24 cellular contexts compared by ENCODE assay signal in the genomic region with DNA sequence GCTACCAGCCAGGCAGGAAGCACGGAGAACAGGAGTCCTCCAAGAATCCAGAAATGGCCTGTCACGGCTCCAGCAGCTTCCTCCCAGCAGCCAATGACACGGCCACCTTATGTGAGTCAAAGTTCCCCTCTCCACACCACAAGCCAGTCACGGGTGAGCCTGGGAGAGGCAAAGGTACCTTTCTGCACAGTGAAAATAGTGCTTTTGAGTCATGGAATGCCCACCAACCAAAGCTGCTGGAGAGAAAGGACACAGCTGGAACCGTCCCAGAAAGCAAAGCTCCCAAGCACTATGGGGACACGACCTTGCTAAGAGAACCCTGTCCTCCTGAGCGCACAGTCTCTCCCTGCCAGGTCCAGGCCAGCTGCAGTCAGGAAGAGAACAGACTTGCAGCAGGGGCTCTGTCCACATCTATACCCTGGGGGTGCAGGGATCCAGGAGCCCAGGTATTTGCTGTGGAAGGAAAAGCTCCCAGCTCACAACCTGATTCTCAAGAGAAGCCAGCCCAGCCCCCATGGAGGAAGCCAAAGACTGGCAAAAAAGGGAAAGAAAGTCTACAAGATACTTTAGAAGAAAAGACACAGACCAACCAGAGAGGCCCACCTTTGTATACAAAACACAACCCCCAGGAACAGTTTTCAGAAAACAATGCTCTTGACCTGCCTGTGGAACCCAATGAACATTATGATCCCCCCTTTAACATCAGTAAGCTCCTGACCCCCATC. TPM values are rescaled to one million over a fixed set of nuclear protein-coding genes. Genes with fewer than 3 reads are reported as not detected.
"Had no signal": no experiment of that assay in that cellular context is flagged by ENCODE, and none has a peak within 500 bp of the region (broad histone marks: within the 10 kb centered on the region; RNA-seq: fewer than 3 reads in every experiment).

No MANE protein-coding gene starts in this region.

- H3K9me3 Mint-ChIP-seq: activated B cell treated with CpG ODN at 0.5 μM for 24 hours; activated CD4-positive, alpha-beta memory T cell treated with anti-CD3 and anti-CD28 coated beads, Interleukin-2, amount 10 ng/mL, durations not matched to agents 7 days and 5 days; activated naive CD8-positive, alpha-beta T cell treated with anti-CD3 and anti-CD28 coated beads, Interleukin-2, amount 10 ng/mL, durations not matched to agents 7 days and 5 days; activated T-helper 1 cell treated with anti-CD3 and anti-CD28 coated beads, Interleukin-12 subunit alpha, Interleukin-12 subunit beta, Interleukin-2, Interleukin-4 antibody, amounts not matched to agents 30 ng/mL and 10 ng/mL and 1 ng/mL, durations not matched to agents 14 hours and 24 hours and 36 hours; effector memory CD8-positive, alpha-beta T cell; neural crest cell; stimulated activated effector memory CD8-positive, alpha-beta T cell treated with anti-CD3 and anti-CD28 coated beads, Interleukin-12 subunit alpha, Interleukin-12 subunit beta, amount 100 ng/mL, for 72 hours; T-cell had no signal

- H3K4me1 ChIP-seq: right lobe of liver had no signal

- H3K27ac ChIP-seq: cardiac muscle cell, right lobe of liver, thoracic aorta had no signal

- H3K4me3 Mint-ChIP-seq: activated B cell treated with CpG ODN at 0.5 μM for 24 hours; activated CD4-positive, alpha-beta memory T cell treated with anti-CD3 and anti-CD28 coated beads, Interleukin-2, amount 10 ng/mL, durations not matched to agents 7 days and 5 days; activated naive CD8-positive, alpha-beta T cell treated with anti-CD3 and anti-CD28 coated beads, Interleukin-2, amount 10 ng/mL, durations not matched to agents 7 days and 5 days; activated T-helper 1 cell treated with anti-CD3 and anti-CD28 coated beads, Interleukin-12 subunit alpha, Interleukin-12 subunit beta, Interleukin-2, Interleukin-4 antibody, amounts not matched to agents 30 ng/mL and 10 ng/mL and 1 ng/mL, durations not matched to agents 14 hours and 24 hours and 36 hours; effector memory CD8-positive, alpha-beta T cell; neural crest cell; stimulated activated effector memory CD8-positive, alpha-beta T cell treated with anti-CD3 and anti-CD28 coated beads, Interleukin-12 subunit alpha, Interleukin-12 subunit beta, amount 100 ng/mL, for 72 hours; T-cell had no signal

- H3K27ac Mint-ChIP-seq: activated B cell treated with CpG ODN at 0.5 μM for 24 hours; activated CD4-positive, alpha-beta memory T cell treated with anti-CD3 and anti-CD28 coated beads, Interleukin-2, amount 10 ng/mL, durations not matched to agents 7 days and 5 days; activated naive CD8-positive, alpha-beta T cell treated with anti-CD3 and anti-CD28 coated beads, Interleukin-2, amount 10 ng/mL, durations not matched to agents 7 days and 5 days; activated T-helper 1 cell treated with anti-CD3 and anti-CD28 coated beads, Interleukin-12 subunit alpha, Interleukin-12 subunit beta, Interleukin-2, Interleukin-4 antibody, amounts not matched to agents 30 ng/mL and 10 ng/mL and 1 ng/mL, durations not matched to agents 14 hours and 24 hours and 36 hours; effector memory CD8-positive, alpha-beta T cell; progenitor cell of endocrine pancreas; stimulated activated effector memory CD8-positive, alpha-beta T cell treated with anti-CD3 and anti-CD28 coated beads, Interleukin-12 subunit alpha, Interleukin-12 subunit beta, amount 100 ng/mL, for 72 hours; T-cell had no signal

- H3K36me3 ChIP-seq: cardiac muscle cell, right lobe of liver, thoracic aorta had no signal

- H3K9me3 ChIP-seq: right lobe of liver, thoracic aorta had no signal

- ATAC-seq: effector memory CD8-positive, alpha-beta T cell; left lobe of liver; right lobe of liver; SK-N-SH treated with all-trans-retinoic acid at 6 μM for 48 hours; stimulated activated effector memory CD8-positive, alpha-beta T cell treated with anti-CD3 and anti-CD28 coated beads, Interleukin-12 subunit alpha, Interleukin-12 subunit beta, amount 100 ng/mL, for 72 hours; T-cell had no signal

- H3K4me3 ChIP-seq: cardiac muscle cell, right lobe of liver, thoracic aorta had no signal

- H3K27me3 ChIP-seq: cardiac muscle cell, right lobe of liver had no signal

- H3K36me3 Mint-ChIP-seq: activated naive CD8-positive, alpha-beta T cell treated with anti-CD3 and anti-CD28 coated beads, Interleukin-2, amount 10 ng/mL, durations not matched to agents 7 days and 5 days; stimulated activated effector memory CD8-positive, alpha-beta T cell treated with anti-CD3 and anti-CD28 coated beads, Interleukin-12 subunit alpha, Interleukin-12 subunit beta, amount 100 ng/mL, for 72 hours; T-cell had no signal

- H3K4me1 Mint-ChIP-seq: activated B cell treated with CpG ODN at 0.5 μM for 24 hours; activated CD4-positive, alpha-beta memory T cell treated with anti-CD3 and anti-CD28 coated beads, Interleukin-2, amount 10 ng/mL, durations not matched to agents 7 days and 5 days; neural crest cell; stimulated activated effector memory CD8-positive, alpha-beta T cell treated with anti-CD3 and anti-CD28 coated beads, Interleukin-12 subunit alpha, Interleukin-12 subunit beta, amount 100 ng/mL, for 72 hours; T-cell had no signal

- DNase-seq: activated B cell treated with CpG ODN at 0.5 μM for 24 hours; activated CD4-positive, alpha-beta memory T cell treated with anti-CD3 and anti-CD28 coated beads, Interleukin-2, amount 10 ng/mL, durations not matched to agents 7 days and 5 days; activated CD4-positive, alpha-beta T cell treated with anti-CD3 and anti-CD28 coated beads for 4 hours; activated naive CD4-positive, alpha-beta T cell; activated naive CD8-positive, alpha-beta T cell treated with anti-CD3 and anti-CD28 coated beads, Interleukin-2, amount 10 ng/mL, durations not matched to agents 7 days and 5 days; amygdala; dermis blood vessel endothelial cell; effector memory CD8-positive, alpha-beta T cell; hippocampal formation; mammary epithelial cell; right lobe of liver; stimulated activated CD4-positive, alpha-beta T cell treated with anti-CD3 and anti-CD28 coated beads, Interleukin-4, amount 100 ng/mL, for 24 hours; T-cell had no signal

RNA-seq across cellular contexts. Expression of a gene that starts 24.4 kb away (rescaled TPM):
- total RNA-seq: activated B cell treated with CpG ODN at 0.5 μM for 24 hours; activated CD4-positive, alpha-beta memory T cell treated with anti-CD3 and anti-CD28 coated beads, Interleukin-2, amount 10 ng/mL, durations not matched to agents 7 days and 5 days; activated naive CD8-positive, alpha-beta T cell treated with anti-CD3 and anti-CD28 coated beads, Interleukin-2, amount 10 ng/mL, durations not matched to agents 7 days and 5 days; activated T-helper 1 cell treated with anti-CD3 and anti-CD28 coated beads, Interleukin-12 subunit alpha, Interleukin-12 subunit beta, Interleukin-2, Interleukin-4 antibody, amounts not matched to agents 30 ng/mL and 10 ng/mL and 1 ng/mL, durations not matched to agents 14 hours and 24 hours and 36 hours; dermis blood vessel endothelial cell; fibroblast of villous mesenchyme; glomerular endothelial cell; left lobe of liver; mammary epithelial cell; neural crest cell; omental fat pad; progenitor cell of endocrine pancreas; T-cell had no signal
- polyA plus RNA-seq: mammary epithelial cell had no signal
